2 cellular contexts compared by ENCODE assay signal in the genomic region with DNA sequence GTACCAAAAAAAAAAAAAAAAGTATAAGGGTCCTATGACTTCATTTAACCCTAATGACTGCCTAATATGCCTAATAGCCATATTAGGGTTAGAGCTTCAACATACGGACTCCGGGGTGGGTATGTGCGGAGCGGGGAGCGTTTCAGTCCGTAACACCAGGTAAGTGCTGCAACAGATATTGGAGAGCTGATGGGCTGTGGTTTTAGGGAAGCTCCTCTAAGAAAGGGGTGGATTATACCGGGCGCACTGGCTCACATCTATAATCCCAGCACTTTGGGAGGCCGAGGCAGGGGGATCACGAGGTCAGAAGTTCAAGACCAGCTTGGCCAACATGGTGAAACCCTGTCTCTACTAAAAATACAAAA.
TF ChIP-seq lines count a peak whose summit lies in the region.

No MANE protein-coding gene starts in this region.

TF ChIP-seq in SK-N-SH, 30 proteins besides CTCF, POLR2A, EP300 and RAD21 (continued from another document):
- TF ChIP-seq, protein P1, sequence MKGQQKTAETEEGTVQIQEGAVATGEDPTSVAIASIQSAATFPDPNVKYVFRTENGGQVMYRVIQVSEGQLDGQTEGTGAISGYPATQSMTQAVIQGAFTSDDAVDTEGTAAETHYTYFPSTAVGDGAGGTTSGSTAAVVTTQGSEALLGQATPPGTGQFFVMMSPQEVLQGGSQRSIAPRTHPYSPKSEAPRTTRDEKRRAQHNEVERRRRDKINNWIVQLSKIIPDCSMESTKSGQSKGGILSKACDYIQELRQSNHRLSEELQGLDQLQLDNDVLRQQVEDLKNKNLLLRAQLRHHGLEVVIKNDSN (IDR thresholded peaks at IDR 0.05; ENCODE audit: borderline replicate concordance, low read depth), result no peak
- TF ChIP-seq, protein P2, sequence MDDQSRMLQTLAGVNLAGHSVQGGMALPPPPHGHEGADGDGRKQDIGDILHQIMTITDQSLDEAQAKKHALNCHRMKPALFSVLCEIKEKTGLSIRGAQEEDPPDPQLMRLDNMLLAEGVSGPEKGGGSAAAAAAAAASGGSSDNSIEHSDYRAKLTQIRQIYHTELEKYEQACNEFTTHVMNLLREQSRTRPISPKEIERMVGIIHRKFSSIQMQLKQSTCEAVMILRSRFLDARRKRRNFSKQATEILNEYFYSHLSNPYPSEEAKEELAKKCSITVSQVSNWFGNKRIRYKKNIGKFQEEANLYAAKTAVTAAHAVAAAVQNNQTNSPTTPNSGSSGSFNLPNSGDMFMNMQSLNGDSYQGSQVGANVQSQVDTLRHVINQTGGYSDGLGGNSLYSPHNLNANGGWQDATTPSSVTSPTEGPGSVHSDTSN (IDR thresholded peaks at IDR 0.05), result no peak
- no peak for TF ChIP-seq TAF1 (IDR thresholded peaks at IDR 0.05; ENCODE audit: borderline replicate concordance, low read depth, low read length)
- TF ChIP-seq FOSL2 (IDR thresholded peaks at IDR 0.05; ENCODE audit: borderline replicate concordance, low read depth), result no peak
- TF ChIP-seq SMC3 (IDR thresholded peaks at IDR 0.05; ENCODE audit: low read depth, low read length), result no peak
- no peak for TF ChIP-seq YY1 (IDR thresholded peaks at IDR 0.05; ENCODE audit: low read depth)
- TF ChIP-seq, protein P3, sequence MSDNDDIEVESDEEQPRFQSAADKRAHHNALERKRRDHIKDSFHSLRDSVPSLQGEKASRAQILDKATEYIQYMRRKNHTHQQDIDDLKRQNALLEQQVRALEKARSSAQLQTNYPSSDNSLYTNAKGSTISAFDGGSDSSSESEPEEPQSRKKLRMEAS (IDR thresholded peaks at IDR 0.05; ENCODE audit: low read depth), result no peak
- TF ChIP-seq, protein P4, sequence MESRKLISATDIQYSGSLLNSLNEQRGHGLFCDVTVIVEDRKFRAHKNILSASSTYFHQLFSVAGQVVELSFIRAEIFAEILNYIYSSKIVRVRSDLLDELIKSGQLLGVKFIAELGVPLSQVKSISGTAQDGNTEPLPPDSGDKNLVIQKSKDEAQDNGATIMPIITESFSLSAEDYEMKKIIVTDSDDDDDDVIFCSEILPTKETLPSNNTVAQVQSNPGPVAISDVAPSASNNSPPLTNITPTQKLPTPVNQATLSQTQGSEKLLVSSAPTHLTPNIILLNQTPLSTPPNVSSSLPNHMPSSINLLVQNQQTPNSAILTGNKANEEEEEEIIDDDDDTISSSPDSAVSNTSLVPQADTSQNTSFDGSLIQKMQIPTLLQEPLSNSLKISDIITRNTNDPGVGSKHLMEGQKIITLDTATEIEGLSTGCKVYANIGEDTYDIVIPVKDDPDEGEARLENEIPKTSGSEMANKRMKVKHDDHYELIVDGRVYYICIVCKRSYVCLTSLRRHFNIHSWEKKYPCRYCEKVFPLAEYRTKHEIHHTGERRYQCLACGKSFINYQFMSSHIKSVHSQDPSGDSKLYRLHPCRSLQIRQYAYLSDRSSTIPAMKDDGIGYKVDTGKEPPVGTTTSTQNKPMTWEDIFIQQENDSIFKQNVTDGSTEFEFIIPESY (IDR thresholded peaks at IDR 0.05; ENCODE audit: borderline replicate concordance, low read depth), result no peak
- no peak for TF ChIP-seq SIN3A (IDR thresholded peaks at IDR 0.05; ENCODE audit: borderline replicate concordance, low read depth, low read length)

TF ChIP-seq in SK-N-SH treated with all-trans-retinoic acid at 6 μM for 48 hours, 23 proteins besides CTCF, POLR2A, EP300 and RAD21 (continued from another document):
- TF ChIP-seq, protein P5, sequence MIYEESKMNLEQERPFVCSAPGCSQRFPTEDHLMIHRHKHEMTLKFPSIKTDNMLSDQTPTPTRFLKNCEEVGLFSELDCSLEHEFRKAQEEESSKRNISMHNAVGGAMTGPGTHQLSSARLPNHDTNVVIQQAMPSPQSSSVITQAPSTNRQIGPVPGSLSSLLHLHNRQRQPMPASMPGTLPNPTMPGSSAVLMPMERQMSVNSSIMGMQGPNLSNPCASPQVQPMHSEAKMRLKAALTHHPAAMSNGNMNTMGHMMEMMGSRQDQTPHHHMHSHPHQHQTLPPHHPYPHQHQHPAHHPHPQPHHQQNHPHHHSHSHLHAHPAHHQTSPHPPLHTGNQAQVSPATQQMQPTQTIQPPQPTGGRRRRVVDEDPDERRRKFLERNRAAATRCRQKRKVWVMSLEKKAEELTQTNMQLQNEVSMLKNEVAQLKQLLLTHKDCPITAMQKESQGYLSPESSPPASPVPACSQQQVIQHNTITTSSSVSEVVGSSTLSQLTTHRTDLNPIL (CRISPR knock-in tag; IDR thresholded peaks at IDR 0.05; ENCODE audit: low read depth), result no peak
- TF ChIP-seq ARNTL (CRISPR knock-in tag; IDR thresholded peaks at IDR 0.05; ENCODE audit: borderline replicate concordance, low read depth) (no peak), ZNF70 (CRISPR knock-in tag; IDR thresholded peaks at IDR 0.05) (no peak), TOX (CRISPR knock-in tag; IDR thresholded peaks at IDR 0.05; ENCODE audit: borderline replicate concordance) (no peak), ZNF565 (CRISPR knock-in tag; conservative IDR thresholded peaks at IDR 0.05; ENCODE audit: low read depth) (no peak), OSR1 (CRISPR knock-in tag; IDR thresholded peaks at IDR 0.05) (no peak), ZFP3 (CRISPR knock-in tag; IDR thresholded peaks at IDR 0.05) (no peak)
TF ChIP-seq in SK-N-SH treated with all-trans-retinoic acid at 6 μM for 48 hours: peak in this region for 0.
